Comparison of ENCODE assay signal across 14 cellular contexts in the genomic region with DNA sequence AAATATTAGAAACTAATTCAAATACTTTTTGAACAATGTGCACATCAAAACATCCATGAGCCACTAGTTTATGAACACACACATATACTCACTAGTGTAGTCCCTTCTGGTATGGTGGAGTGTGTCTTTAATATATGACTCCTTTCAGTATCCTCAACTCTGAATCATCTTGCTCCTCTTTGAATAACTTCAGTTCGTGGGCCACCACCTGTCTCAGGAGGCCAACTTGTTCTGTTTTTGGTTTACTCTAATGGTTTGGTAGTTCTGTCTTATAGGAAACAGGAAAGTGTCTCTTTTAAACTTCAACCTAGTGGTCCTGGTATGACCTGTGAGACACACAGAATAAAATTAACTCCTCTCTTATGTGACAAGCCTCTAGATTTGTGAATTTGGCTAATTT. TPM values are rescaled to one million over a fixed set of nuclear protein-coding genes. Genes with fewer than 3 reads are reported as not detected.
A peak's percentile ranks its signal among the peaks of the same experiment; 100 is the strongest.
DNase-seq lines count a peak whose midpoint lies in the region; ATAC-seq and TF ChIP-seq lines count a peak whose summit lies in the region.
"Had no signal": no experiment of that assay in that cellular context is flagged by ENCODE, and none has a peak within 500 bp of the region (broad histone marks: within the 10 kb centered on the region; RNA-seq: fewer than 3 reads in every experiment).

No MANE protein-coding gene starts in this region.

- no peak for TF ChIP-seq CTCF in dorsolateral prefrontal cortex (IDR thresholded peaks at IDR 0.05 in 54 of 56, conservative IDR thresholded peaks at IDR 0.05 in 2 of 56; ENCODE audit: low read depth in 1 of 56, partially characterized antibody in 56 of 56)

- H3K27me3 Mint-ChIP-seq in activated naive CD4-positive, alpha-beta T cell treated with anti-CD3 and anti-CD28 coated beads for 36 hours (ENCODE audit: low read depth), result no peaks in the 10 kb centered on the region
- H3K27me3 Mint-ChIP-seq in stimulated activated naive CD8-positive, alpha-beta T cell treated with anti-CD3 and anti-CD28 coated beads, Interleukin-15, amount 100 ng/mL, for 72 hours, result no peaks in the 10 kb centered on the region

- no peak overlapping the region for H3K9ac ChIP-seq in Karpas-422 (ENCODE audit: low read length)
- H3K9ac ChIP-seq: BLaER1 treated with 17β-estradiol and CSF1 and Interleukin-3, amounts not matched to agents 10 nM and 100 nM had no signal

- H3K27me3 ChIP-seq in Karpas-422 (ENCODE audit: low read length), result no peaks in the 10 kb centered on the region
- H3K27me3 ChIP-seq in dorsolateral prefrontal cortex, result no peaks in the 10 kb centered on the region
- H3K27me3 ChIP-seq: BLaER1 treated with 17β-estradiol and CSF1 and Interleukin-3, amounts not matched to agents 10 nM and 100 nM had no signal

- H3K27ac Mint-ChIP-seq in activated naive CD4-positive, alpha-beta T cell treated with anti-CD3 and anti-CD28 coated beads for 36 hours, result peak overlapping the region; percentile 84
- H3K27ac Mint-ChIP-seq in stimulated activated naive CD8-positive, alpha-beta T cell treated with anti-CD3 and anti-CD28 coated beads, Interleukin-15, amount 100 ng/mL, for 72 hours, result peak overlapping the region in 1 of 2 donors; percentile 11

- no peaks in the 10 kb centered on the region for H3K9me3 ChIP-seq in Karpas-422 (ENCODE audit: low read length)
- H3K9me3 ChIP-seq: BLaER1 treated with 17β-estradiol and CSF1 and Interleukin-3, amounts not matched to agents 10 nM and 100 nM had no signal

- H3K27ac ChIP-seq in Karpas-422 (ENCODE audit: low read length) (0 out of 2 replicates have a peak overlapping the region, but pooled peaks have one; percentile 16), dorsolateral prefrontal cortex (no peak overlapping the region)
- H3K27ac ChIP-seq: BLaER1 treated with 17β-estradiol and CSF1 and Interleukin-3, amounts not matched to agents 10 nM and 100 nM had no signal

- H3K4me2 ChIP-seq in Karpas-422 (ENCODE audit: low read depth, low read length, poor library complexity, severe bottlenecking), result no peak overlapping the region

- intact Hi-C loops in activated naive CD4-positive, alpha-beta T cell treated with anti-CD3 and anti-CD28 coated beads for 36 hours (cut with micrococcal nuclease), result loop anchor here (1.0 kb wide), 3 partner anchors 14 to 56 kb away; a partner anchor contains a TSS
- intact Hi-C loops in dorsolateral prefrontal cortex (cut with DNase I), result no loop called here

- H3K4me3 ChIP-seq in Karpas-422 (ENCODE audit: low read length) (no peak overlapping the region), dorsolateral prefrontal cortex (no peak overlapping the region)
- H3K4me3 ChIP-seq: BLaER1 treated with 17β-estradiol and CSF1 and Interleukin-3, amounts not matched to agents 10 nM and 100 nM had no signal

- peak; percentile 96 for ATAC-seq in HG02798 (IDR thresholded peaks at IDR 0.05; ENCODE audit: poor library complexity, unreplicated experiment)
- ATAC-seq in stimulated activated naive CD8-positive, alpha-beta T cell treated with anti-CD3 and anti-CD28 coated beads, Interleukin-15, amount 100 ng/mL, for 72 hours, result peak; percentile 100
- ATAC-seq: HCT116, left lobe of liver had no signal

- peaks cover 7% of the 10 kb centered on the region; the same call in 1 of the 2 replicates for H4K20me1 ChIP-seq in Karpas-422 (ENCODE audit: insufficient read depth, low read depth, low read length)

- peaks cover 44% of the 10 kb centered on the region for H3K4me1 ChIP-seq in Karpas-422 (ENCODE audit: low read length)

- no peaks in the 10 kb centered on the region; the same call in 1 of the 2 replicates for H3K36me3 ChIP-seq in Karpas-422 (ENCODE audit: insufficient read depth, low read length)

- no peak overlapping the region for H3K4me3 Mint-ChIP-seq in activated naive CD4-positive, alpha-beta T cell treated with anti-CD3 and anti-CD28 coated beads for 36 hours
- H3K4me3 Mint-ChIP-seq in stimulated activated naive CD8-positive, alpha-beta T cell treated with anti-CD3 and anti-CD28 coated beads, Interleukin-15, amount 100 ng/mL, for 72 hours, result peak overlapping the region in 1 of 2 donors; percentile 42

- CTCF ChIA-PET in activated naive CD4-positive, alpha-beta T cell treated with anti-CD3 and anti-CD28 coated beads for 36 hours (lab: Charles Lee), result interaction anchor here (0.8 to 1.3 kb wide), 2 partner anchors 11 to 30 kb away, joined by 3 read pairs; no protein-coding TSS in a partner anchor

- H3K36me3 Mint-ChIP-seq in activated naive CD4-positive, alpha-beta T cell treated with anti-CD3 and anti-CD28 coated beads for 36 hours (ENCODE audit: low read depth), result peaks cover 16% of the 10 kb centered on the region

- DNase-seq in activated naive CD4-positive, alpha-beta T cell treated with anti-CD3 and anti-CD28 coated beads for 36 hours, result peak; percentile 73
- DNase-seq in activated naive CD4-positive, alpha-beta T cell (lab: John Stamatoyannopoulos, UW), result no peak
- DNase-seq in Karpas-422 (peak; percentile 50), SK-N-DZ (ENCODE audit: low spot score) (no peak), dorsolateral prefrontal cortex (no peak), C1 segment of cervical spinal cord (lab: John Stamatoyannopoulos, UW) (no peak)
- DNase-seq in stimulated activated naive CD8-positive, alpha-beta T cell treated with anti-CD3 and anti-CD28 coated beads, Interleukin-15, amount 100 ng/mL, for 72 hours, result peak; percentile 7 to 56
- DNase-seq: effector memory CD4-positive, alpha-beta T cell; NCI-H69; small intestine had no signal

- 0 out of 2 replicates have a peak, but pooled peaks cover 4% of the 10 kb centered on the region for H3K9me2 ChIP-seq in Karpas-422 (replicated peaks; ENCODE audit: insufficient read depth, low read length)

- H3K4me1 Mint-ChIP-seq in activated naive CD4-positive, alpha-beta T cell treated with anti-CD3 and anti-CD28 coated beads for 36 hours (ENCODE audit: low read depth), result peaks cover 73% of the 10 kb centered on the region
- H3K4me1 Mint-ChIP-seq in stimulated activated naive CD8-positive, alpha-beta T cell treated with anti-CD3 and anti-CD28 coated beads, Interleukin-15, amount 100 ng/mL, for 72 hours, result peaks cover 65% of the 10 kb centered on the region

- H2AFZ ChIP-seq in Karpas-422 (ENCODE audit: low read length), result no peak overlapping the region

- H3K79me2 ChIP-seq in Karpas-422 (ENCODE audit: low read length), result peaks cover 97% of the 10 kb centered on the region

- H3K9me3 Mint-ChIP-seq in activated naive CD4-positive, alpha-beta T cell treated with anti-CD3 and anti-CD28 coated beads for 36 hours, result no peaks in the 10 kb centered on the region
- H3K9me3 Mint-ChIP-seq in stimulated activated naive CD8-positive, alpha-beta T cell treated with anti-CD3 and anti-CD28 coated beads, Interleukin-15, amount 100 ng/mL, for 72 hours, result no peaks in the 10 kb centered on the region

RNA-seq across cellular contexts. Expression of a gene that starts 55.6 kb away (rescaled TPM):
- total RNA-seq in activated naive CD4-positive, alpha-beta T cell treated with anti-CD3 and anti-CD28 coated beads for 36 hours, result 10 to 100 TPM; 39.5 to 41.2 TPM
- total RNA-seq in Karpas-422 (2014; rRNA removed; shearing (Covaris generic); ENCODE audit: low replicate concordance), result 61.8 and 62.8 TPM in 2 replicates
- polyA plus RNA-seq in SK-N-DZ (2014; cell fraction: cytosol; rRNA removed), result 13.4 and 13.8 TPM in 2 replicates
- polyA plus RNA-seq in SK-N-DZ (2014; cell fraction: nucleus; rRNA removed), result 28.5 and 41.0 TPM in 2 replicates
- 100 to 1,000 TPM in 8 of 120 experiments, 10 to 100 TPM in 112; 60.4 to 119 (median 85.4) TPM for total RNA-seq in dorsolateral prefrontal cortex

Comparison
In these comparisons a context has a peak if more than half of its experiments do, and no peak if none do; other contexts are left out.
1. DNase-seq: peak in activated naive CD4-positive, alpha-beta T cell treated with anti-CD3 and anti-CD28 coated beads for 36 hours (single experiment), Karpas-422 (single experiment) and stimulated activated naive CD8-positive, alpha-beta T cell treated with anti-CD3 and anti-CD28 coated beads, Interleukin-15, amount 100 ng/mL, for 72 hours (2 of 2); none in activated naive CD4-positive, alpha-beta T cell (0 of 4), SK-N-DZ (single experiment), dorsolateral prefrontal cortex (0 of 10) and C1 segment of cervical spinal cord (0 of 14).